15 cellular contexts compared by ENCODE assay signal in genomic region chr1:186390925-186391324, GRCh38. TPM values are rescaled to one million over a fixed set of nuclear protein-coding genes. Genes with fewer than 3 reads are reported as not detected.
DNase-seq lines count a peak whose midpoint lies in the region; ATAC-seq, FAIRE-seq and TF ChIP-seq lines count a peak whose summit lies in the region.
"Had no signal": no experiment of that assay in that cellular context is flagged by ENCODE, and none has a peak within 500 bp of the region (broad histone marks: within the 10 kb centered on the region; RNA-seq: fewer than 3 reads in every experiment).

No MANE protein-coding gene starts in this region.

- no peak for ATAC-seq in pancreas
- ATAC-seq: A549, GM12878, HepG2 had no signal

- H3K18ac ChIP-seq in mesenchymal stem cell (ENCODE audit: low read depth in 1 of 2, low read length in 2 of 2): no peak overlapping the region

- no peak overlapping the region for H3K9ac ChIP-seq in mesenchymal stem cell (ENCODE audit: low read length)

- H3K27me3 ChIP-seq in pancreas (no peaks in the 10 kb centered on the region), mesenchymal stem cell (ENCODE audit: control insufficient read depth in 1 of 2, insufficient read depth in 1 of 2, low read length in 2 of 2) (no peaks in the 10 kb centered on the region)

- FAIRE-seq in TTC549 (lab: Jason Lieb, UNC) (peak; percentile 92), frontal cortex (lab: Jason Lieb, UNC) (peak; percentile 60), pancreas (lab: Jason Lieb, UNC) (peak; percentile 89)
- FAIRE-seq: A549, GM12878, H1, HepG2 had no signal

- TF ChIP-seq CTCF in pancreas (IDR thresholded peaks at IDR 0.05): no peak

- no peak overlapping the region for H3K4ac ChIP-seq in mesenchymal stem cell (ENCODE audit: low read depth in 1 of 2, low read length in 2 of 2)

- no peak overlapping the region for H3K23ac ChIP-seq in mesenchymal stem cell (ENCODE audit: low read length in 2 of 2)

- no peak overlapping the region for H4K91ac ChIP-seq in mesenchymal stem cell (ENCODE audit: low read length)

- no peak overlapping the region for H3K27ac ChIP-seq in pancreas
- no peak overlapping the region for H3K27ac ChIP-seq in mesenchymal stem cell (ENCODE audit: low read length, poor library complexity, severe bottlenecking)
- H3K27ac ChIP-seq: A549, C4-2B had no signal

- 98 to 100% methylated on average over 1 of the region's 1 CpG for WGBS in pancreas, 2 donors
- no CpG with 5 or more reads among the region's 1 CpG for WGBS in mesenchymal stem cell

- H2AK5ac ChIP-seq in mesenchymal stem cell (ENCODE audit: low read length, severe bottlenecking): no peak overlapping the region

- H2BK120ac ChIP-seq in mesenchymal stem cell (ENCODE audit: low read depth, low read length): no peak overlapping the region

- no peak overlapping the region for H3K14ac ChIP-seq in mesenchymal stem cell (ENCODE audit: low read length in 2 of 2)

- H3K79me1 ChIP-seq in mesenchymal stem cell (replicated peaks; ENCODE audit: low read length, poor library complexity, severe bottlenecking): peaks cover 5% of the 10 kb centered on the region

- H4K8ac ChIP-seq in mesenchymal stem cell (ENCODE audit: low read length): no peak overlapping the region

- no peaks in the 10 kb centered on the region for H3K4me1 ChIP-seq in pancreas
- H3K4me1 ChIP-seq in mesenchymal stem cell (ENCODE audit: control insufficient read depth, insufficient read depth, low read depth, low read length): no peaks in the 10 kb centered on the region

- no peak overlapping the region for H2BK5ac ChIP-seq in mesenchymal stem cell (ENCODE audit: low read depth, low read length, poor library complexity, severe bottlenecking)

- peaks cover 0 to 60% (median 23%) of the 10 kb centered on the region in 3 donors for H3K36me3 ChIP-seq in pancreas
- H3K36me3 ChIP-seq in mesenchymal stem cell (ENCODE audit: control insufficient read depth in 1 of 2, insufficient read depth in 2 of 2, low read depth in 1 of 2, low read length in 2 of 2): peaks cover 9 to 90% of the 10 kb centered on the region in 2 experiments

- H2BK12ac ChIP-seq in mesenchymal stem cell (ENCODE audit: low read length in 2 of 2): no peak overlapping the region

- H3K9me3 ChIP-seq in pancreas (no peaks in the 10 kb centered on the region), mesenchymal stem cell (ENCODE audit: control insufficient read depth, low read length) (no peaks in the 10 kb centered on the region)
- H3K9me3 ChIP-seq: A549 had no signal

- H3K4me3 ChIP-seq in pancreas: no peak overlapping the region
- H3K4me3 ChIP-seq in mesenchymal stem cell (ENCODE audit: insufficient read depth in 1 of 2, low read depth in 1 of 2, low read length in 2 of 2): no peak overlapping the region
- H3K4me3 ChIP-seq: A549, GM12878 had no signal

- H2AFZ ChIP-seq in mesenchymal stem cell (ENCODE audit: low read depth, low read length): no peak overlapping the region

- DNase-seq in frontal cortex (ENCODE audit: low spot score in 2 of 2) (no peak), pancreas (no peak), T-helper 9 cell (no peak), cerebellar nuclear complex (lab: John Stamatoyannopoulos, UW) (no peak), mesenchymal stem cell (no peak)
- DNase-seq: AML-193; CD4-positive, alpha-beta memory T cell; DMS79 treated with DMSO at 0.1 percent for 48 hours; H9 had no signal

- H2BK15ac ChIP-seq in mesenchymal stem cell (ENCODE audit: low read depth, poor library complexity, severe bottlenecking): no peak overlapping the region

- H3K4me2 ChIP-seq in mesenchymal stem cell (ENCODE audit: low read length, poor library complexity, severe bottlenecking): no peak overlapping the region
- H3K4me2 ChIP-seq: A549 had no signal

- intact Hi-C loops in pancreas (cut with DNase I): no loop called here

RNA-seq across cellular contexts. Expression of gene ODR4, which starts 15.3 kb away (rescaled TPM):
- total RNA-seq in frontal cortex (64.4 TPM), pancreas (10 to 100 TPM; 15.4 to 20.2 (median 17.5) TPM)
- polyA plus RNA-seq in pancreas: 10 to 100 TPM; 14.4 to 18.1 TPM
- polyA plus RNA-seq in mesenchymal stem cell (2013, experiment 1 of 2): 10.7 TPM
- 11.2 TPM for polyA plus RNA-seq in mesenchymal stem cell (2013, experiment 2 of 2)

RNA-seq across cellular contexts. Expression of gene TPR, which starts 15.9 kb away (rescaled TPM):
- total RNA-seq in frontal cortex (82.7 TPM), pancreas (10 to 100 TPM; 25.9 to 45.5 (median 29.5) TPM)
- 10 to 100 TPM; 11.8 to 35.1 TPM for polyA plus RNA-seq in pancreas
- 38.2 TPM for polyA plus RNA-seq in mesenchymal stem cell (2013, experiment 1 of 2)
- 37.0 TPM for polyA plus RNA-seq in mesenchymal stem cell (2013, experiment 2 of 2)
